In genomic region chr16:66888647-66889615, GRCh38 we compare ENCODE assay signal across 20 cellular contexts. TPM values are rescaled to one million over a fixed set of nuclear protein-coding genes. Genes with fewer than 3 reads are reported as not detected.
"Had no signal": no experiment of that assay in that cellular context is flagged by ENCODE, and none has a peak within 500 bp of the region (broad histone marks: within the 10 kb centered on the region; RNA-seq: fewer than 3 reads in every experiment).

No MANE protein-coding gene starts in this region.

- H3K27me3 ChIP-seq: body of pancreas, colonic mucosa, esophagus squamous epithelium, upper lobe of left lung had no signal

- H3K36me3 Mint-ChIP-seq: natural killer cell had no signal

- H3K4me3 Mint-ChIP-seq: activated CD8-positive, alpha-beta memory T cell treated with anti-CD3 and anti-CD28 coated beads, Interleukin-2, amount 10 ng/mL, durations not matched to agents 7 days and 5 days; activated naive CD4-positive, alpha-beta T cell treated with anti-CD3 and anti-CD28 coated beads, Interleukin-2, amount 10 ng/mL, durations not matched to agents 7 days and 5 days; memory B cell; natural killer cell had no signal

- H3K9me3 ChIP-seq: body of pancreas, colonic mucosa, esophagus squamous epithelium, upper lobe of left lung had no signal

- H3K27ac ChIP-seq: body of pancreas, colonic mucosa, esophagus squamous epithelium, upper lobe of left lung had no signal

- H3K4me1 ChIP-seq: body of pancreas, colonic mucosa had no signal

- H3K4me3 ChIP-seq: body of pancreas, colonic mucosa, esophagus squamous epithelium, upper lobe of left lung had no signal

- ATAC-seq: activated CD8-positive, alpha-beta memory T cell treated with anti-CD3 and anti-CD28 coated beads, Interleukin-2, amount 10 ng/mL, durations not matched to agents 7 days and 5 days; body of pancreas; left ventricle myocardium superior; natural killer cell had no signal

- DNase-seq: activated CD8-positive, alpha-beta memory T cell treated with anti-CD3 and anti-CD28 coated beads, Interleukin-2, amount 10 ng/mL, durations not matched to agents 7 days and 5 days; activated naive CD4-positive, alpha-beta T cell treated with anti-CD3 and anti-CD28 coated beads, Interleukin-2, amount 10 ng/mL, durations not matched to agents 7 days and 5 days; activated T-cell treated with anti-CD3 and anti-CD28 coated beads, Interleukin-2, amount 50 U/mL, for 48 hours; amniotic stem cell; body of pancreas; central memory CD4-positive, alpha-beta T cell; colonic mucosa; esophagus squamous epithelium; hippocampal formation; left ventricle myocardium superior; natural killer cell; retina; SHP77 treated with DMSO at 0.1 percent for 48 hours; stimulated activated CD4-positive, alpha-beta T cell treated with anti-CD3 and anti-CD28 coated beads, Interleukin-4, amount 100 ng/mL, for 1 hour; stimulated activated naive CD4-positive, alpha-beta T cell; T-helper 2 cell; upper lobe of left lung had no signal

- H3K9me3 Mint-ChIP-seq: activated naive CD4-positive, alpha-beta T cell treated with anti-CD3 and anti-CD28 coated beads, Interleukin-2, amount 10 ng/mL, durations not matched to agents 7 days and 5 days; memory B cell; natural killer cell had no signal

- H3K27me3 Mint-ChIP-seq: activated CD8-positive, alpha-beta memory T cell treated with anti-CD3 and anti-CD28 coated beads, Interleukin-2, amount 10 ng/mL, durations not matched to agents 7 days and 5 days; activated naive CD4-positive, alpha-beta T cell treated with anti-CD3 and anti-CD28 coated beads, Interleukin-2, amount 10 ng/mL, durations not matched to agents 7 days and 5 days; memory B cell had no signal

- H3K27ac Mint-ChIP-seq: activated CD8-positive, alpha-beta memory T cell treated with anti-CD3 and anti-CD28 coated beads, Interleukin-2, amount 10 ng/mL, durations not matched to agents 7 days and 5 days; activated naive CD4-positive, alpha-beta T cell treated with anti-CD3 and anti-CD28 coated beads, Interleukin-2, amount 10 ng/mL, durations not matched to agents 7 days and 5 days; memory B cell had no signal

RNA-seq across cellular contexts. Expression of gene CDH16, which starts 29.8 kb away (rescaled TPM):
- total RNA-seq: activated CD8-positive, alpha-beta memory T cell treated with anti-CD3 and anti-CD28 coated beads, Interleukin-2, amount 10 ng/mL, durations not matched to agents 7 days and 5 days; body of pancreas; fibroblast of villous mesenchyme; left ventricle myocardium superior; natural killer cell had no signal

RNA-seq across cellular contexts. Expression of gene CA7, which starts 44.7 kb away (rescaled TPM):
- total RNA-seq: activated CD8-positive, alpha-beta memory T cell treated with anti-CD3 and anti-CD28 coated beads, Interleukin-2, amount 10 ng/mL, durations not matched to agents 7 days and 5 days; body of pancreas; esophagus squamous epithelium; fibroblast of villous mesenchyme; left ventricle myocardium superior; natural killer cell; upper lobe of left lung had no signal
- polyA plus RNA-seq: keratinocyte had no signal
